ENCODE assay signal across 10 cellular contexts in genomic region chr17:2172447-2172938, GRCh38.
DNase-seq lines count a peak whose midpoint lies in the region; ATAC-seq and TF ChIP-seq lines count a peak whose summit lies in the region.
"Had no signal": no experiment of that assay in that cellular context is flagged by ENCODE, and none has a peak within 500 bp of the region (broad histone marks: within the 10 kb centered on the region; RNA-seq: fewer than 3 reads in every experiment).

No MANE protein-coding gene starts in this region.

- H3K27ac Mint-ChIP-seq in MCF 10A (ENCODE audit: low read depth, unreplicated experiment): peak overlapping the region; percentile 47
- no peak overlapping the region for H3K27ac Mint-ChIP-seq in activated CD8-positive, alpha-beta T cell treated with anti-CD3 and anti-CD28 coated beads for 36 hours
- H3K27ac Mint-ChIP-seq: activated CD4-positive, alpha-beta T cell treated with anti-CD3 and anti-CD28 coated beads for 36 hours had no signal

- BruUV-seq in MCF 10A (replicated peaks; lab: Mats Ljungman, UMichigan): no TSS peak

- no peaks in the 10 kb centered on the region for H3K4me1 Mint-ChIP-seq in MCF 10A (ENCODE audit: insufficient read depth, unreplicated experiment)
- H3K4me1 Mint-ChIP-seq in activated CD8-positive, alpha-beta T cell treated with anti-CD3 and anti-CD28 coated beads for 36 hours (ENCODE audit: low read depth): peaks cover 7% of the 10 kb centered on the region
- H3K4me1 Mint-ChIP-seq: activated CD4-positive, alpha-beta T cell treated with anti-CD3 and anti-CD28 coated beads for 36 hours had no signal

- POLR2A ChIA-PET in MCF 10A (lab: Yijun Ruan, JAX): no interaction called here
- POLR2A ChIA-PET in activated CD8-positive, alpha-beta T cell treated with anti-CD3 and anti-CD28 coated beads for 36 hours (lab: Charles Lee): no interaction called here

- DNase-seq in HS-5 (ENCODE audit: low read depth) (peak; percentile 54), MCF 10A (ENCODE audit: unreplicated experiment) (no peak), spleen (no peak), ecto neural progenitor cell (ENCODE audit: low spot score) (no peak)
- DNase-seq in activated CD8-positive, alpha-beta T cell treated with anti-CD3 and anti-CD28 coated beads for 36 hours: no peak
- DNase-seq: activated CD4-positive, alpha-beta T cell treated with anti-CD3 and anti-CD28 coated beads for 36 hours; stimulated activated CD4-positive, alpha-beta T cell treated with anti-CD3 and anti-CD28 coated beads, Interleukin-15, amount 100 ng/mL, for 24 hours had no signal

- no peak for TF ChIP-seq POLR2A in spleen (IDR thresholded peaks at IDR 0.05)

- intact Hi-C loops in MCF 10A (cut with micrococcal nuclease): no loop called here
- intact Hi-C loops in spleen (cut with DNase I; ENCODE audit: low total_unique reads): loop anchor here (10.0 kb wide), 1 partner anchor 62 kb away; no protein-coding TSS in a partner anchor
- intact Hi-C loops in activated CD8-positive, alpha-beta T cell treated with anti-CD3 and anti-CD28 coated beads for 36 hours (cut with micrococcal nuclease): no loop called here

- no peak overlapping the region for H3K4me3 ChIP-seq in spleen

- H3K4me3 Mint-ChIP-seq in MCF 10A (ENCODE audit: unreplicated experiment): no peak overlapping the region
- H3K4me3 Mint-ChIP-seq in activated CD8-positive, alpha-beta T cell treated with anti-CD3 and anti-CD28 coated beads for 36 hours: no peak overlapping the region
- H3K4me3 Mint-ChIP-seq: activated CD4-positive, alpha-beta T cell treated with anti-CD3 and anti-CD28 coated beads for 36 hours had no signal

- ATAC-seq in GM18861 (IDR thresholded peaks at IDR 0.05; ENCODE audit: unreplicated experiment) (no peak), GM21367 (IDR thresholded peaks at IDR 0.05; ENCODE audit: unreplicated experiment) (no peak)
- ATAC-seq in activated CD8-positive, alpha-beta T cell treated with anti-CD3 and anti-CD28 coated beads for 36 hours: no peak
- ATAC-seq: activated CD4-positive, alpha-beta T cell treated with anti-CD3 and anti-CD28 coated beads for 36 hours had no signal

- TF ChIP-seq CTCF in MCF 10A (IDR thresholded peaks at IDR 0.05; ENCODE audit: unreplicated experiment) (no peak), spleen (IDR thresholded peaks at IDR 0.05 in 8 of 11, conservative IDR thresholded peaks at IDR 0.05 in 3 of 11) (no peak)
- no peak for TF ChIP-seq CTCF in activated CD8-positive, alpha-beta T cell treated with anti-CD3 and anti-CD28 coated beads for 36 hours (IDR thresholded peaks at IDR 0.05)

- no peaks in the 10 kb centered on the region for H3K9me3 ChIP-seq in spleen

- H3K4me1 ChIP-seq in spleen: peaks cover 21 to 61% (median 44%) of the 10 kb centered on the region in 6 donors

- peak overlapping the region; percentile 22 for H3K27ac ChIP-seq in layer of hippocampus (ENCODE audit: low read depth, low read length)
- peak overlapping the region; percentile 29 to 85 (median 68) for H3K27ac ChIP-seq in spleen

- H3K36me3 ChIP-seq in spleen: peaks cover 0 to 95% (median 6%) of the 10 kb centered on the region in 6 donors

- no peaks in the 10 kb centered on the region for H3K27me3 Mint-ChIP-seq in MCF 10A (ENCODE audit: insufficient read depth, unreplicated experiment)
- H3K27me3 Mint-ChIP-seq in activated CD8-positive, alpha-beta T cell treated with anti-CD3 and anti-CD28 coated beads for 36 hours: no peaks in the 10 kb centered on the region
- H3K27me3 Mint-ChIP-seq: activated CD4-positive, alpha-beta T cell treated with anti-CD3 and anti-CD28 coated beads for 36 hours had no signal

- H3K27me3 ChIP-seq in layer of hippocampus (ENCODE audit: control insufficient read depth, insufficient read depth, low read length) (no peaks in the 10 kb centered on the region), spleen (replicated peaks in 1 of 7) (no peaks in the 10 kb centered on the region)

- H3K9me3 Mint-ChIP-seq in MCF 10A (ENCODE audit: unreplicated experiment): no peaks in the 10 kb centered on the region
- no peaks in the 10 kb centered on the region for H3K9me3 Mint-ChIP-seq in activated CD8-positive, alpha-beta T cell treated with anti-CD3 and anti-CD28 coated beads for 36 hours

- H3K36me3 Mint-ChIP-seq in MCF 10A (ENCODE audit: insufficient read depth, unreplicated experiment): peaks cover 30% of the 10 kb centered on the region
- peaks cover 18% of the 10 kb centered on the region for H3K36me3 Mint-ChIP-seq in activated CD8-positive, alpha-beta T cell treated with anti-CD3 and anti-CD28 coated beads for 36 hours (ENCODE audit: low read depth)

- CTCF ChIA-PET in MCF 10A (lab: Yijun Ruan, JAX): no interaction called here
- CTCF ChIA-PET in activated CD8-positive, alpha-beta T cell treated with anti-CD3 and anti-CD28 coated beads for 36 hours (lab: Charles Lee): interaction anchor here (3.2 kb wide), 1 partner anchor 72 kb away, joined by 11 read pairs; no protein-coding TSS in a partner anchor

- 48 to 73% (median 68%) methylated on average over 11 of the region's 11 CpGs for WGBS in spleen, 5 donors
